In the genomic region with DNA sequence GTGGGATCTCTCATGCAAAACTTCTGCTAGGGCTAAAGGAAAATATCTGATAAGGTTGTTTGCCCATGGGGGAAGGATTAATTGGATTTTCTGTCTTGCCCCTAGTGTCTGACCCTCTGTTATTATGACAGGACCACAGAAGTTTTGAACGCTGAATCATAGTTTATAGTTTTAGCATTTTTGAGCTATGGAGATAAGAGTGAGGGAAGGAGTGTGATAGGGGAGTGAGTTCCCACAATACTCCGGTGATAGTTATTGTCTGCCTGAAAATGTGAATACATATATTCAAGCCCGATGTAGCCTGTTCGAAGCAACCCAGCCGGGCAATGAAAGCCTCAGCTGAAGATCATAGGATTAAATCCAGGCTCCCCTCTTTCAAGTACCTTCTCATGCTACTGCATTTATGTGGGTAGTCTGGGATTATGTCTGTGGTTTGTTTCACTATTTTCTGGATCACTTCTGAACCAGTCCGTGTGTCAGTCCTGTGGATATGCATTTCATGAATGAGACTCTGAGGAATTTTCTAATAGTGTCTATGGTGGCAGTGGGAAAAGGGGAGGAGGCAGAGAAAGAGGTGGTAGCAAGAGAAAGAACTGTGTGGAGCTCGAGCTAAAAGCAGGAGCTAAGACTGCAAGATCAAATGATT, we compare ENCODE assay signal across 22 cellular contexts.
DNase-seq lines count a peak whose midpoint lies in the region; ATAC-seq and TF ChIP-seq lines count a peak whose summit lies in the region.
"Had no signal": no experiment of that assay in that cellular context is flagged by ENCODE, and none has a peak within 500 bp of the region (broad histone marks: within the 10 kb centered on the region; RNA-seq: fewer than 3 reads in every experiment).

No MANE protein-coding gene starts in this region.

- no peaks in the 10 kb centered on the region for H3K9me3 ChIP-seq in HEK293 (ENCODE audit: control insufficient read depth, insufficient read depth, low read depth, low read length)
- no peaks in the 10 kb centered on the region for H3K9me3 ChIP-seq in CD8-positive, alpha-beta T cell (ENCODE audit: low read length)
- H3K9me3 ChIP-seq: BE2C, testis had no signal

- CTCF ChIA-PET in HEK293 (lab: Yijun Ruan, JAX) = interaction anchor here (0.9 to 1.3 kb wide), 2 partner anchors 17 to 97 kb away, joined by 3 read pairs; no protein-coding TSS in a partner anchor
- CTCF ChIA-PET in CD8-positive, alpha-beta T cell (lab: Charles Lee) = no interaction called here

- TF ChIP-seq CTCF in HEK293 (tag by site-specific recombination; IDR thresholded peaks at IDR 0.05) (no peak), fibroblast of pulmonary artery (IDR thresholded peaks at IDR 0.05; ENCODE audit: low read length, missing control alignments) (no peak), osteocyte (IDR thresholded peaks at IDR 0.05) (no peak)
- no peak for TF ChIP-seq CTCF in CD8-positive, alpha-beta T cell (IDR thresholded peaks at IDR 0.05)

- no peaks in the 10 kb centered on the region for H3K9me3 Mint-ChIP-seq in osteocyte (ENCODE audit: unreplicated experiment)
- no peaks in the 10 kb centered on the region for H3K9me3 Mint-ChIP-seq in CD8-positive, alpha-beta T cell
- H3K9me3 Mint-ChIP-seq: activated B cell treated with CpG ODN at 0.5 μM for 24 hours had no signal

- peak; percentile 73 for DNase-seq in fibroblast of pulmonary artery (ENCODE audit: low read depth)
- DNase-seq in osteocyte (ENCODE audit: extremely low spot score, unreplicated experiment) = no peak
- no peak for DNase-seq in CD8-positive, alpha-beta T cell
- no peak for DNase-seq in GM19238 (ENCODE audit: insufficient read length, low spot score)
- no peak for DNase-seq in RKO (ENCODE audit: low spot score)
- DNase-seq: activated B cell treated with CpG ODN at 0.5 μM for 24 hours; activated CD8-positive, alpha-beta T cell treated with anti-CD3 and anti-CD28 coated beads, Interleukin-2, amount 10 ng/mL, durations not matched to agents 7 days and 5 days; activated naive CD8-positive, alpha-beta T cell treated with anti-CD3 and anti-CD28 coated beads, Interleukin-2, amount 10 ng/mL, durations not matched to agents 7 days and 5 days; BE2C; cerebellar nuclear complex; foreskin melanocyte; GF-D8; left ventricle myocardium superior; NCI-H1105; NCI-H69; posterior cingulate gyrus; small intestine; testis had no signal

- no peaks in the 10 kb centered on the region for H3K27me3 ChIP-seq in CD8-positive, alpha-beta T cell (ENCODE audit: insufficient read depth, low read length)
- H3K27me3 ChIP-seq: BE2C, testis had no signal

- ATAC-seq in SK-N-SH treated with all-trans-retinoic acid at 6 μM for 48 hours (peak; percentile 78), HG03135 (IDR thresholded peaks at IDR 0.05; ENCODE audit: unreplicated experiment) (no peak)
- ATAC-seq in CD8-positive, alpha-beta T cell = no peak
- ATAC-seq: activated CD8-positive, alpha-beta T cell treated with anti-CD3 and anti-CD28 coated beads, Interleukin-2, amount 10 ng/mL, durations not matched to agents 7 days and 5 days; left ventricle myocardium superior had no signal

- no peak overlapping the region for H3K4me3 ChIP-seq in HEK293 (ENCODE audit: low read depth, low read length)
- H3K4me3 ChIP-seq in fibroblast of pulmonary artery (replicated peaks; ENCODE audit: low read depth, low read length) = no peak overlapping the region
- no peak overlapping the region for H3K4me3 ChIP-seq in CD8-positive, alpha-beta T cell (ENCODE audit: low read depth, low read length)
- H3K4me3 ChIP-seq: testis had no signal

- H3K36me3 ChIP-seq in HEK293 (ENCODE audit: control insufficient read depth in 2 of 2, insufficient read depth in 1 of 2, low read length in 2 of 2) = no peaks in the 10 kb centered on the region
- H3K36me3 ChIP-seq in CD8-positive, alpha-beta T cell (ENCODE audit: insufficient read depth, low read length) = no peaks in the 10 kb centered on the region
- H3K36me3 ChIP-seq: BE2C had no signal

- intact Hi-C loops in CD8-positive, alpha-beta T cell (cut with DNase I, micrococcal nuclease) = no loop called here

- peak overlapping the region; percentile 80 for H3K27ac Mint-ChIP-seq in osteocyte (ENCODE audit: unreplicated experiment)
- no peak overlapping the region for H3K27ac Mint-ChIP-seq in CD8-positive, alpha-beta T cell
- H3K27ac Mint-ChIP-seq: activated B cell treated with CpG ODN at 0.5 μM for 24 hours; activated CD8-positive, alpha-beta T cell treated with anti-CD3 and anti-CD28 coated beads, Interleukin-2, amount 10 ng/mL, durations not matched to agents 7 days and 5 days; activated naive CD8-positive, alpha-beta T cell treated with anti-CD3 and anti-CD28 coated beads, Interleukin-2, amount 10 ng/mL, durations not matched to agents 7 days and 5 days had no signal

- H3K36me3 Mint-ChIP-seq in osteocyte (ENCODE audit: unreplicated experiment) = peaks cover 3% of the 10 kb centered on the region
- no peaks in the 10 kb centered on the region for H3K36me3 Mint-ChIP-seq in CD8-positive, alpha-beta T cell
- H3K36me3 Mint-ChIP-seq: activated naive CD8-positive, alpha-beta T cell treated with anti-CD3 and anti-CD28 coated beads, Interleukin-2, amount 10 ng/mL, durations not matched to agents 7 days and 5 days had no signal

- H3K4me1 ChIP-seq in HEK293 (ENCODE audit: control insufficient read depth, insufficient read depth, low read length) = peaks cover 10% of the 10 kb centered on the region
- H3K4me1 ChIP-seq in CD8-positive, alpha-beta T cell (ENCODE audit: insufficient read depth, low read length) = no peaks in the 10 kb centered on the region
- H3K4me1 ChIP-seq: testis had no signal

- H3K4me1 Mint-ChIP-seq in osteocyte (ENCODE audit: unreplicated experiment) = peaks cover 29% of the 10 kb centered on the region
- peaks cover 14% of the 10 kb centered on the region for H3K4me1 Mint-ChIP-seq in CD8-positive, alpha-beta T cell (ENCODE audit: low read depth)
- H3K4me1 Mint-ChIP-seq: activated B cell treated with CpG ODN at 0.5 μM for 24 hours had no signal

- POLR2A ChIA-PET in HEK293 (lab: Yijun Ruan, JAX) = no interaction called here
- POLR2A ChIA-PET in CD8-positive, alpha-beta T cell (lab: Charles Lee) = no interaction called here

- H3K27ac ChIP-seq in HEK293 (ENCODE audit: extremely low read depth, low read depth, low read length) = no peak overlapping the region
- H3K27ac ChIP-seq in CD8-positive, alpha-beta T cell (ENCODE audit: low read depth, low read length) = no peak overlapping the region
- H3K27ac ChIP-seq: KMS-11, testis had no signal

- H3K27me3 Mint-ChIP-seq in osteocyte (ENCODE audit: unreplicated experiment) = no peaks in the 10 kb centered on the region
- H3K27me3 Mint-ChIP-seq in CD8-positive, alpha-beta T cell (ENCODE audit: low read depth) = no peaks in the 10 kb centered on the region
- H3K27me3 Mint-ChIP-seq: activated B cell treated with CpG ODN at 0.5 μM for 24 hours; activated naive CD8-positive, alpha-beta T cell treated with anti-CD3 and anti-CD28 coated beads, Interleukin-2, amount 10 ng/mL, durations not matched to agents 7 days and 5 days had no signal

- H3K4me3 Mint-ChIP-seq in osteocyte (ENCODE audit: unreplicated experiment) = no peak overlapping the region
- no peak overlapping the region for H3K4me3 Mint-ChIP-seq in CD8-positive, alpha-beta T cell
- H3K4me3 Mint-ChIP-seq: activated B cell treated with CpG ODN at 0.5 μM for 24 hours; activated CD8-positive, alpha-beta T cell treated with anti-CD3 and anti-CD28 coated beads, Interleukin-2, amount 10 ng/mL, durations not matched to agents 7 days and 5 days; activated naive CD8-positive, alpha-beta T cell treated with anti-CD3 and anti-CD28 coated beads, Interleukin-2, amount 10 ng/mL, durations not matched to agents 7 days and 5 days had no signal

TF ChIP-seq in HEK293, 187 proteins besides CTCF, POLR2A, EP300 and RAD21:
- TF ChIP-seq HOXD13 (CRISPR knock-in tag; IDR thresholded peaks at IDR 0.05; ENCODE audit: borderline replicate concordance) (peak; percentile 41; the same call in 1 of the 2 replicates), FEZF1 (tag by site-specific recombination; IDR thresholded peaks at IDR 0.05) (no peak)

TF ChIP-seq in SK-N-SH treated with all-trans-retinoic acid at 6 μM for 48 hours, 23 proteins besides CTCF, POLR2A, EP300 and RAD21:
- TF ChIP-seq ISL1 (CRISPR knock-in tag; IDR thresholded peaks at IDR 0.05) = peak; percentile 58
- no peak for TF ChIP-seq ZNF70 (CRISPR knock-in tag; IDR thresholded peaks at IDR 0.05)
- TF ChIP-seq, protein P1, sequence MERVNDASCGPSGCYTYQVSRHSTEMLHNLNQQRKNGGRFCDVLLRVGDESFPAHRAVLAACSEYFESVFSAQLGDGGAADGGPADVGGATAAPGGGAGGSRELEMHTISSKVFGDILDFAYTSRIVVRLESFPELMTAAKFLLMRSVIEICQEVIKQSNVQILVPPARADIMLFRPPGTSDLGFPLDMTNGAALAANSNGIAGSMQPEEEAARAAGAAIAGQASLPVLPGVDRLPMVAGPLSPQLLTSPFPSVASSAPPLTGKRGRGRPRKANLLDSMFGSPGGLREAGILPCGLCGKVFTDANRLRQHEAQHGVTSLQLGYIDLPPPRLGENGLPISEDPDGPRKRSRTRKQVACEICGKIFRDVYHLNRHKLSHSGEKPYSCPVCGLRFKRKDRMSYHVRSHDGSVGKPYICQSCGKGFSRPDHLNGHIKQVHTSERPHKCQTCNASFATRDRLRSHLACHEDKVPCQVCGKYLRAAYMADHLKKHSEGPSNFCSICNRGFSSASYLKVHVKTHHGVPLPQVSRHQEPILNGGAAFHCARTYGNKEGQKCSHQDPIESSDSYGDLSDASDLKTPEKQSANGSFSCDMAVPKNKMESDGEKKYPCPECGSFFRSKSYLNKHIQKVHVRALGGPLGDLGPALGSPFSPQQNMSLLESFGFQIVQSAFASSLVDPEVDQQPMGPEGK (CRISPR knock-in tag; IDR thresholded peaks at IDR 0.05; ENCODE audit: borderline replicate concordance) = peak; percentile 51; the same call in 1 of the 2 replicates
